In genomic region chr11:71191201-71191600, GRCh38 we compare ENCODE assay signal across 20 cellular contexts.
"Had no signal": no experiment of that assay in that cellular context is flagged by ENCODE, and none has a peak within 500 bp of the region (broad histone marks: within the 10 kb centered on the region; RNA-seq: fewer than 3 reads in every experiment).

No MANE protein-coding gene starts in this region.

- DNase-seq: cortex of kidney; effector memory CD8-positive, alpha-beta T cell; erythroblast; esophagus squamous epithelium; foreskin melanocyte; hypothalamus; immature natural killer cell; islet precursor cell; mesenchymal stem cell; midbrain; naive thymus-derived CD4-positive, alpha-beta T cell; nucleus accumbens; retina; stimulated activated CD4-positive, alpha-beta T cell treated with anti-CD3 and anti-CD28 coated beads, Interleukin-4, amount 100 ng/mL, for 4 hours; stimulated activated naive CD8-positive, alpha-beta T cell treated with anti-CD3 and anti-CD28 coated beads, Interleukin-15, Interleukin-2, amounts not matched to agents 100 U/mL and 50 U/mL, for 24 hours; upper lobe of left lung; uterus had no signal

- H3K4me3 ChIP-seq: esophagus squamous epithelium, right lobe of liver, thoracic aorta, tibial nerve, upper lobe of left lung, uterus had no signal

- H3K27me3 ChIP-seq: right lobe of liver, tibial nerve, upper lobe of left lung, uterus had no signal

- H3K9me3 ChIP-seq: esophagus squamous epithelium, right lobe of liver, thoracic aorta, tibial nerve, upper lobe of left lung, uterus had no signal

- H3K4me1 ChIP-seq: esophagus squamous epithelium, tibial nerve, upper lobe of left lung, uterus had no signal

- H3K27ac ChIP-seq: esophagus squamous epithelium, right lobe of liver, thoracic aorta, tibial nerve, upper lobe of left lung, uterus had no signal

- H3K36me3 ChIP-seq: esophagus squamous epithelium, right lobe of liver, thoracic aorta, tibial nerve, upper lobe of left lung, uterus had no signal
